In genomic region chr1:97461782-97462181, GRCh38 we compare ENCODE assay signal across 9 cellular contexts.
DNase-seq lines count a peak whose midpoint lies in the region; ATAC-seq and TF ChIP-seq lines count a peak whose summit lies in the region.
"Had no signal": no experiment of that assay in that cellular context is flagged by ENCODE, and none has a peak within 500 bp of the region (broad histone marks: within the 10 kb centered on the region; RNA-seq: fewer than 3 reads in every experiment).

No MANE protein-coding gene starts in this region.

- no peak overlapping the region for H3K4me3 Mint-ChIP-seq in activated T-cell treated with anti-CD3 and anti-CD28 coated beads, Interleukin-2, amount 50 U/mL, for 72 hours
- H3K4me3 Mint-ChIP-seq in natural killer cell: no peak overlapping the region

- TF ChIP-seq CTCF in natural killer cell (IDR thresholded peaks at IDR 0.05): no peak

- peaks cover 0 to 1% of the 10 kb centered on the region in 2 donors for H3K36me3 Mint-ChIP-seq in activated T-cell treated with anti-CD3 and anti-CD28 coated beads, Interleukin-2, amount 50 U/mL, for 72 hours (ENCODE audit: insufficient read depth in 2 of 2)
- no peaks in the 10 kb centered on the region for H3K36me3 Mint-ChIP-seq in natural killer cell

- intact Hi-C loops in natural killer cell (cut with micrococcal nuclease): no loop called here

- DNase-seq in globus pallidus (ENCODE audit: low spot score) (peak; percentile 67), DMS79 treated with DMSO at 0.1 percent for 48 hours (lab: John Stamatoyannopoulos, UW) (no peak), kidney glomerular epithelial cell (lab: John Stamatoyannopoulos, UW) (no peak), natural killer cell (no peak)
- DNase-seq in activated T-cell treated with anti-CD3 and anti-CD28 coated beads, Interleukin-2, amount 50 U/mL, for 72 hours: no peak
- DNase-seq: left cardiac atrium had no signal

- H3K27ac Mint-ChIP-seq in activated T-cell treated with anti-CD3 and anti-CD28 coated beads, Interleukin-2, amount 50 U/mL, for 72 hours: no peak overlapping the region
- no peak overlapping the region for H3K27ac Mint-ChIP-seq in natural killer cell

- no peaks in the 10 kb centered on the region for H3K9me3 Mint-ChIP-seq in activated T-cell treated with anti-CD3 and anti-CD28 coated beads, Interleukin-2, amount 50 U/mL, for 72 hours
- peaks cover 0 to 4% of the 10 kb centered on the region in 2 donors for H3K9me3 Mint-ChIP-seq in natural killer cell

- H3K27me3 Mint-ChIP-seq in activated T-cell treated with anti-CD3 and anti-CD28 coated beads, Interleukin-2, amount 50 U/mL, for 72 hours (ENCODE audit: low read depth): no peaks in the 10 kb centered on the region
- no peaks in the 10 kb centered on the region for H3K27me3 Mint-ChIP-seq in natural killer cell (ENCODE audit: low read depth in 2 of 2)

- H3K4me1 Mint-ChIP-seq in activated T-cell treated with anti-CD3 and anti-CD28 coated beads, Interleukin-2, amount 50 U/mL, for 72 hours (ENCODE audit: low read depth): no peaks in the 10 kb centered on the region
- H3K4me1 Mint-ChIP-seq in natural killer cell: peaks cover 0 to 9% of the 10 kb centered on the region in 2 donors

- ATAC-seq in GM18520 (IDR thresholded peaks at IDR 0.05; ENCODE audit: unreplicated experiment) (peak; percentile 87), GM21528 (IDR thresholded peaks at IDR 0.05; ENCODE audit: low FRiP score, unreplicated experiment) (peak; percentile 93), HG03354 (IDR thresholded peaks at IDR 0.05; ENCODE audit: poor library complexity, severe bottlenecking, unreplicated experiment) (peak; percentile 96), natural killer cell (no peak)
- ATAC-seq in activated T-cell treated with anti-CD3 and anti-CD28 coated beads, Interleukin-2, amount 50 U/mL, for 72 hours (replicated peaks in 1 of 2): no peak

Comparison
In these comparisons a context has a peak if more than half of its experiments do, and no peak if none do; other contexts are left out.
1. ATAC-seq: peak in GM18520 (single experiment), GM21528 (single experiment) and HG03354 (single experiment); none in activated T-cell treated with anti-CD3 and anti-CD28 coated beads, Interleukin-2, amount 50 U/mL, for 72 hours (0 of 2) and natural killer cell (0 of 3).